Comparison of ENCODE assay signal across 2 cellular contexts in the genomic region with DNA sequence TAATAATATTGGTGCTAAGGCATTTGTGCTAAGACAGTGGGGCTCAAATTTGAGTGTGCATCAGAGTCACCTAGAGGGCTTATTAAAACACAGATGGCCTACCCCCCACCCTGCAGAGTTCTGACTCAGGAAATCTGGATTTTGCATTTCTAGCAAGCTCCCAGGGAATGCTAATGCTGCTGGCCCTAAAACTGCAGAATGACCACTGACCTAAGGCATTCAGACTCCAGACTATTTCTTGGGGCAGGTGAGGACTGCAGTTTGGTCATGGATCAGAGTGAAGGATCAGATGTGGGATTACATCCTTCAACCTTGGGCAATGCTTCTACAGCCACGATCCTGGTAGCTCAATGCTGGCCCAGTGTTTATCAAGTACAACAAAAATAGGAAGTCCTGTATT.
TF ChIP-seq lines count a peak whose summit lies in the region.

No MANE protein-coding gene starts in this region.

TF ChIP-seq in GM23338, 12 proteins besides CTCF, POLR2A, EP300 and RAD21 (continues in another document):
- TF ChIP-seq CREB1 (CRISPR knock-in tag; IDR thresholded peaks at IDR 0.05; ENCODE audit: low read depth): no peak
- no peak for TF ChIP-seq ZNF331 (CRISPR knock-in tag; IDR thresholded peaks at IDR 0.05; ENCODE audit: low read depth)
- TF ChIP-seq STAT1 (IDR thresholded peaks at IDR 0.05; ENCODE audit: unreplicated experiment): no peak
- no peak for TF ChIP-seq EZH2phosphoT487 (IDR thresholded peaks at IDR 0.05; ENCODE audit: unreplicated experiment)
- no peak for TF ChIP-seq NANOG (IDR thresholded peaks at IDR 0.05; ENCODE audit: borderline replicate concordance)
- TF ChIP-seq ZNF114 (CRISPR knock-in tag; IDR thresholded peaks at IDR 0.05): no peak
- TF ChIP-seq, protein P1, sequence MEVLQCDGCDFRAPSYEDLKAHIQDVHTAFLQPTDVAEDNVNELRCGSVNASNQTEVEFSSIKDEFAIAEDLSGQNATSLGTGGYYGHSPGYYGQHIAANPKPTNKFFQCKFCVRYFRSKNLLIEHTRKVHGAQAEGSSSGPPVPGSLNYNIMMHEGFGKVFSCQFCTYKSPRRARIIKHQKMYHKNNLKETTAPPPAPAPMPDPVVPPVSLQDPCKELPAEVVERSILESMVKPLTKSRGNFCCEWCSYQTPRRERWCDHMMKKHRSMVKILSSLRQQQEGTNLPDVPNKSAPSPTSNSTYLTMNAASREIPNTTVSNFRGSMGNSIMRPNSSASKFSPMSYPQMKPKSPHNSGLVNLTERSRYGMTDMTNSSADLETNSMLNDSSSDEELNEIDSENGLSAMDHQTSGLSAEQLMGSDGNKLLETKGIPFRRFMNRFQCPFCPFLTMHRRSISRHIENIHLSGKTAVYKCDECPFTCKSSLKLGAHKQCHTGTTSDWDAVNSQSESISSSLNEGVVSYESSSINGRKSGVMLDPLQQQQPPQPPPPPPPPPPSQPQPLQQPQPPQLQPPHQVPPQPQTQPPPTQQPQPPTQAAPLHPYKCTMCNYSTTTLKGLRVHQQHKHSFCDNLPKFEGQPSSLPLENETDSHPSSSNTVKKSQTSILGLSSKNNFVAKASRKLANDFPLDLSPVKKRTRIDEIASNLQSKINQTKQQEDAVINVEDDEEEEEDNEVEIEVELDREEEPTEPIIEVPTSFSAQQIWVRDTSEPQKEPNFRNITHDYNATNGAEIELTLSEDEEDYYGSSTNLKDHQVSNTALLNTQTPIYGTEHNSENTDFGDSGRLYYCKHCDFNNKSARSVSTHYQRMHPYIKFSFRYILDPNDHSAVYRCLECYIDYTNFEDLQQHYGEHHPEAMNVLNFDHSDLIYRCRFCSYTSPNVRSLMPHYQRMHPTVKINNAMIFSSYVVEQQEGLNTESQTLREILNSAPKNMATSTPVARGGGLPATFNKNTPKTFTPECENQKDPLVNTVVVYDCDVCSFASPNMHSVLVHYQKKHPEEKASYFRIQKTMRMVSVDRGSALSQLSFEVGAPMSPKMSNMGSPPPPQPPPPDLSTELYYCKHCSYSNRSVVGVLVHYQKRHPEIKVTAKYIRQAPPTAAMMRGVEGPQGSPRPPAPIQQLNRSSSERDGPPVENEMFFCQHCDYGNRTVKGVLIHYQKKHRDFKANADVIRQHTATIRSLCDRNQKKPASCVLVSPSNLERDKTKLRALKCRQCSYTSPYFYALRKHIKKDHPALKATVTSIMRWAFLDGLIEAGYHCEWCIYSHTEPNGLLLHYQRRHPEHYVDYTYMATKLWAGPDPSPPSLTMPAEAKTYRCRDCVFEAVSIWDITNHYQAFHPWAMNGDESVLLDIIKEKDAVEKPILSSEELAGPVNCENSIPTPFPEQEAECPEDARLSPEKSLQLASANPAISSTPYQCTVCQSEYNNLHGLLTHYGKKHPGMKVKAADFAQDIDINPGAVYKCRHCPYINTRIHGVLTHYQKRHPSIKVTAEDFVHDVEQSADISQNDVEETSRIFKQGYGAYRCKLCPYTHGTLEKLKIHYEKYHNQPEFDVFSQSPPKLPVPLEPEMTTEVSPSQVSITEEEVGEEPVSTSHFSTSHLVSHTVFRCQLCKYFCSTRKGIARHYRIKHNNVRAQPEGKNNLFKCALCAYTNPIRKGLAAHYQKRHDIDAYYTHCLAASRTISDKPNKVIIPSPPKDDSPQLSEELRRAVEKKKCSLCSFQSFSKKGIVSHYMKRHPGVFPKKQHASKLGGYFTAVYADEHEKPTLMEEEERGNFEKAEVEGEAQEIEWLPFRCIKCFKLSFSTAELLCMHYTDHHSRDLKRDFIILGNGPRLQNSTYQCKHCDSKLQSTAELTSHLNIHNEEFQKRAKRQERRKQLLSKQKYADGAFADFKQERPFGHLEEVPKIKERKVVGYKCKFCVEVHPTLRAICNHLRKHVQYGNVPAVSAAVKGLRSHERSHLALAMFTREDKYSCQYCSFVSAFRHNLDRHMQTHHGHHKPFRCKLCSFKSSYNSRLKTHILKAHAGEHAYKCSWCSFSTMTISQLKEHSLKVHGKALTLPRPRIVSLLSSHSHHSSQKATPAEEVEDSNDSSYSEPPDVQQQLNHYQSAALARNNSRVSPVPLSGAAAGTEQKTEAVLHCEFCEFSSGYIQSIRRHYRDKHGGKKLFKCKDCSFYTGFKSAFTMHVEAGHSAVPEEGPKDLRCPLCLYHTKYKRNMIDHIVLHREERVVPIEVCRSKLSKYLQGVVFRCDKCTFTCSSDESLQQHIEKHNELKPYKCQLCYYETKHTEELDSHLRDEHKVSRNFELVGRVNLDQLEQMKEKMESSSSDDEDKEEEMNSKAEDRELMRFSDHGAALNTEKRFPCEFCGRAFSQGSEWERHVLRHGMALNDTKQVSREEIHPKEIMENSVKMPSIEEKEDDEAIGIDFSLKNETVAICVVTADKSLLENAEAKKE (CRISPR knock-in tag; IDR thresholded peaks at IDR 0.05): no peak
- TF ChIP-seq, protein P2, sequence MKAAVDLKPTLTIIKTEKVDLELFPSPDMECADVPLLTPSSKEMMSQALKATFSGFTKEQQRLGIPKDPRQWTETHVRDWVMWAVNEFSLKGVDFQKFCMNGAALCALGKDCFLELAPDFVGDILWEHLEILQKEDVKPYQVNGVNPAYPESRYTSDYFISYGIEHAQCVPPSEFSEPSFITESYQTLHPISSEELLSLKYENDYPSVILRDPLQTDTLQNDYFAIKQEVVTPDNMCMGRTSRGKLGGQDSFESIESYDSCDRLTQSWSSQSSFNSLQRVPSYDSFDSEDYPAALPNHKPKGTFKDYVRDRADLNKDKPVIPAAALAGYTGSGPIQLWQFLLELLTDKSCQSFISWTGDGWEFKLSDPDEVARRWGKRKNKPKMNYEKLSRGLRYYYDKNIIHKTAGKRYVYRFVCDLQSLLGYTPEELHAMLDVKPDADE (IDR thresholded peaks at IDR 0.05): no peak
- no peak for TF ChIP-seq POLR2AphosphoS5 (IDR thresholded peaks at IDR 0.05; ENCODE audit: low read depth)
- TF ChIP-seq, protein P3, sequence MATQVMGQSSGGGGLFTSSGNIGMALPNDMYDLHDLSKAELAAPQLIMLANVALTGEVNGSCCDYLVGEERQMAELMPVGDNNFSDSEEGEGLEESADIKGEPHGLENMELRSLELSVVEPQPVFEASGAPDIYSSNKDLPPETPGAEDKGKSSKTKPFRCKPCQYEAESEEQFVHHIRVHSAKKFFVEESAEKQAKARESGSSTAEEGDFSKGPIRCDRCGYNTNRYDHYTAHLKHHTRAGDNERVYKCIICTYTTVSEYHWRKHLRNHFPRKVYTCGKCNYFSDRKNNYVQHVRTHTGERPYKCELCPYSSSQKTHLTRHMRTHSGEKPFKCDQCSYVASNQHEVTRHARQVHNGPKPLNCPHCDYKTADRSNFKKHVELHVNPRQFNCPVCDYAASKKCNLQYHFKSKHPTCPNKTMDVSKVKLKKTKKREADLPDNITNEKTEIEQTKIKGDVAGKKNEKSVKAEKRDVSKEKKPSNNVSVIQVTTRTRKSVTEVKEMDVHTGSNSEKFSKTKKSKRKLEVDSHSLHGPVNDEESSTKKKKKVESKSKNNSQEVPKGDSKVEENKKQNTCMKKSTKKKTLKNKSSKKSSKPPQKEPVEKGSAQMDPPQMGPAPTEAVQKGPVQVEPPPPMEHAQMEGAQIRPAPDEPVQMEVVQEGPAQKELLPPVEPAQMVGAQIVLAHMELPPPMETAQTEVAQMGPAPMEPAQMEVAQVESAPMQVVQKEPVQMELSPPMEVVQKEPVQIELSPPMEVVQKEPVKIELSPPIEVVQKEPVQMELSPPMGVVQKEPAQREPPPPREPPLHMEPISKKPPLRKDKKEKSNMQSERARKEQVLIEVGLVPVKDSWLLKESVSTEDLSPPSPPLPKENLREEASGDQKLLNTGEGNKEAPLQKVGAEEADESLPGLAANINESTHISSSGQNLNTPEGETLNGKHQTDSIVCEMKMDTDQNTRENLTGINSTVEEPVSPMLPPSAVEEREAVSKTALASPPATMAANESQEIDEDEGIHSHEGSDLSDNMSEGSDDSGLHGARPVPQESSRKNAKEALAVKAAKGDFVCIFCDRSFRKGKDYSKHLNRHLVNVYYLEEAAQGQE (IDR thresholded peaks at IDR 0.05; ENCODE audit: unreplicated experiment): no peak

TF ChIP-seq in H1, 55 proteins besides CTCF, POLR2A, EP300 and RAD21:
- TF ChIP-seq CTBP2 (IDR thresholded peaks at IDR 0.05; ENCODE audit: borderline replicate concordance, insufficient read depth, insufficient read length, low read length) (no peak), SIRT6 (IDR thresholded peaks at IDR 0.05; ENCODE audit: low read length) (no peak), SP4 (IDR thresholded peaks at IDR 0.05; ENCODE audit: low read length) (no peak), JUND (IDR thresholded peaks at IDR 0.05; ENCODE audit: low read length) (no peak), TEAD4 (IDR thresholded peaks at IDR 0.05; ENCODE audit: low read depth, low read length) (no peak)
